In the genomic region with DNA sequence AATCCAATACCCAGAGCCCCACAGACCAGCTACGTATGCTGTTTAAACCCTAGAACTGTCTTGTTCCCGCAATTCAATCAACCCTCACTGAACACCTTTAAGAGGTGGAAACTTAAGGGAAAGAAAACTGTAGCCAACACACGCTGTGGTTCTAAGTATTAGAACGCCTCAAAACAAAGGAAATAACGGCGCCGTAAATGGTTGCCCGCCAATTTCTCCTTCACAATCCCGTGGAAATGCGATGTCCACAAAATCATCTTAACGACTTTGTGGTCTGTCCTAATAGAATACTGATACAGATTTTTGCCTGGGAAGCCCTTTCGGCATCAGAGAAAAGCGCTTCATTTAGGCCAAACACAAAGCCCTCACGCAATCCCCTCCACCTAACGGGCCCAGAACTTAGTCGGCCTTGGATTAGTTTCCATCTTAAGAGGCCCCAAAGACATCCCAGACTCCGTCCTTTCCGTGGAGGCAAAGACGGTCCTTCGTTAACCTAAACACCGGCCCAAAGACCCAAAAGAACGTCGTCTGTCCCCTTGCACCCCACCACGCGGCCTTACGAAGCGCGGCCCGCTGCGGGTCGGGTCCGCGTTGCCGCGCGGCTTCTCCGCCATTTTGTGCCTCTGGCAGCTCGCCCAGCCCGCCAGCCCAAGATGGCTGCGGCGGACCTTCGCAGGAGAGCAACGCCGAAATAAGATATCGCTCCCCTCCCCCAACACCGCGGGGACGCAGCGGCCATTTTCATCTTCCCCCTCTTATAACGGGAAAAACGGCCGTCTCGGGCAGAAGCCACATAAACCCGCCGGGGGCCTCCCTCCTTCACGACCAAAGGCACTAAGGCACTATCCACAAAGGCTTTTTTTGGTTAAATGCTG, we compare ENCODE assay signal across 8 cellular contexts. TPM values are rescaled to one million over a fixed set of nuclear protein-coding genes. Genes with fewer than 3 reads are reported as not detected.
A peak's percentile ranks its signal among the peaks of the same experiment; 100 is the strongest.
DNase-seq lines count a peak whose midpoint lies in the region; ATAC-seq, FAIRE-seq and TF ChIP-seq lines count a peak whose summit lies in the region.

No MANE protein-coding gene starts in this region.

- DNase-seq in NCI-H446 (lab: John Stamatoyannopoulos, UW) = peak; percentile 81 to 96
- peak; percentile 85 for DNase-seq in central memory CD4-positive, alpha-beta T cell
- no peak for DNase-seq in keratinocyte (ENCODE audit: low read depth, low spot score)
- peak; percentile 71 to 79 for DNase-seq in stimulated activated CD4-positive, alpha-beta T cell treated with anti-CD3 and anti-CD28 coated beads, Interleukin-15, amount 100 ng/mL, for 1 hour (ENCODE audit: low read depth in 1 of 2, low spot score in 1 of 2)

- dilution Hi-C loops in keratinocyte (cut with MboI; ENCODE audit: extremely low pct_ligation_motif_present, low sequenced_read_pairs) = no loop called here

- peak overlapping the region; percentile 100 for H3K9ac ChIP-seq in keratinocyte (ENCODE audit: control insufficient read depth, extremely low read depth, insufficient read depth, low read length)

- ATAC-seq in GM19023 (IDR thresholded peaks at IDR 0.05; ENCODE audit: unreplicated experiment) (peak; percentile 58), HG03280 (IDR thresholded peaks at IDR 0.05; ENCODE audit: unreplicated experiment) (peak; percentile 45)
- ATAC-seq in activated CD4-positive, CD25-positive, alpha-beta regulatory T cell treated with anti-CD3 and anti-CD28 coated beads, Interleukin-2, amount 50 U/mL, for 24 hours = peak; percentile 57 to 63

- H3K27ac ChIP-seq in ACC112 (ENCODE audit: low read depth, low read length) (peak overlapping the region; percentile 96), keratinocyte (ENCODE audit: control insufficient read depth, insufficient read depth, low read length) (peak overlapping the region; percentile 98)

- no peaks in the 10 kb centered on the region for H3K9me1 ChIP-seq in keratinocyte (ENCODE audit: control insufficient read depth, extremely low read depth, insufficient read depth, low read length)

- H3K27me3 ChIP-seq in ACC112 (ENCODE audit: insufficient read depth, low read length) (no peaks in the 10 kb centered on the region), keratinocyte (ENCODE audit: control insufficient read depth, extremely low read depth, insufficient read depth, low read length) (no peaks in the 10 kb centered on the region)

- peaks cover 21% of the 10 kb centered on the region for H3K4me1 ChIP-seq in ACC112 (ENCODE audit: control insufficient read depth, insufficient read depth, low read length, unreplicated experiment)
- H3K4me1 ChIP-seq in keratinocyte (ENCODE audit: control insufficient read depth, extremely low read depth, insufficient read depth, low read length) = peaks cover 26% of the 10 kb centered on the region

- peak; percentile 53 for FAIRE-seq in keratinocyte (lab: Jason Lieb, UNC)

- no peak for TF ChIP-seq CTCF in keratinocyte (optimal IDR thresholded peaks at IDR 0.05 in 1 of 3, IDR thresholded peaks at IDR 0.05 in 1 of 3, conservative IDR thresholded peaks at IDR 0.05 in 1 of 3; ENCODE audit: extremely low read depth in 1 of 3, insufficient read depth in 2 of 3, low read length in 3 of 3)

- H3K4me2 ChIP-seq in keratinocyte (ENCODE audit: control insufficient read depth, extremely low read depth, insufficient read depth, low read depth, low read length) = peak overlapping the region; percentile 90

- peaks cover 57% of the 10 kb centered on the region for H3K79me2 ChIP-seq in ACC112 (ENCODE audit: control insufficient read depth, insufficient read depth, low read length, unreplicated experiment)
- peaks cover 60% of the 10 kb centered on the region for H3K79me2 ChIP-seq in keratinocyte (ENCODE audit: control insufficient read depth, insufficient read depth, low read length)

- H3K4me3 ChIP-seq in ACC112 (ENCODE audit: low read depth, low read length) (peak overlapping the region; percentile 95), keratinocyte (ENCODE audit: control insufficient read depth in 2 of 3, extremely low read depth in 1 of 3, insufficient read depth in 2 of 3, low read depth in 1 of 3, low read length in 3 of 3) (peak overlapping the region; percentile 99)

- H3K9me3 ChIP-seq in keratinocyte (ENCODE audit: control insufficient read depth, low read depth, low read length) = no peaks in the 10 kb centered on the region

- no peak overlapping the region for H2AFZ ChIP-seq in ACC112 (ENCODE audit: low read length, unreplicated experiment)
- peak overlapping the region; percentile 23 for H2AFZ ChIP-seq in keratinocyte (ENCODE audit: control insufficient read depth, low read length)

- peaks cover 25% of the 10 kb centered on the region; the same call in 1 of the 2 replicates for H3K36me3 ChIP-seq in ACC112 (ENCODE audit: insufficient read depth, low read length)
- peaks cover 0 to 11% of the 10 kb centered on the region in 2 experiments for H3K36me3 ChIP-seq in keratinocyte (ENCODE audit: control insufficient read depth in 2 of 2, extremely low read depth in 1 of 2, insufficient read depth in 2 of 2, low read length in 2 of 2)

- H4K20me1 ChIP-seq in keratinocyte (ENCODE audit: control insufficient read depth, extremely low read depth, insufficient read depth, low read length) = peaks cover 36% of the 10 kb centered on the region

RNA-seq across cellular contexts. Expression of gene TRA2B, which starts 0.8 kb away (rescaled TPM):
- 105 to 195 TPM (median 132 TPM) in 3 replicates for polyA plus RNA-seq in keratinocyte
- 73.7 TPM for polyA plus RNA-seq in keratinocyte (2011; ENCODE audit: low read depth)
- polyA plus RNA-seq in keratinocyte (2011; cell fraction: cytosol; rRNA removed) = 65.1 and 101 TPM in 2 replicates
- 75.4 and 116 TPM in 2 replicates for polyA plus RNA-seq in keratinocyte (2011; cell fraction: nucleus; rRNA removed)
- 48.2 and 132 TPM in 2 replicates for polyA plus RNA-seq in keratinocyte (2012; ENCODE audit: low replicate concordance)
- polyA minus RNA-seq in keratinocyte = 70.9 to 176 TPM (median 145 TPM) in 3 replicates
- 296 TPM for polyA minus RNA-seq in keratinocyte (2011; cell fraction: cytosol; rRNA and poly(A)+ RNA removed)
- polyA minus RNA-seq in keratinocyte (2011; cell fraction: nucleus; rRNA and poly(A)+ RNA removed) = 77.1 and 106 TPM in 2 replicates
